In the genomic region with DNA sequence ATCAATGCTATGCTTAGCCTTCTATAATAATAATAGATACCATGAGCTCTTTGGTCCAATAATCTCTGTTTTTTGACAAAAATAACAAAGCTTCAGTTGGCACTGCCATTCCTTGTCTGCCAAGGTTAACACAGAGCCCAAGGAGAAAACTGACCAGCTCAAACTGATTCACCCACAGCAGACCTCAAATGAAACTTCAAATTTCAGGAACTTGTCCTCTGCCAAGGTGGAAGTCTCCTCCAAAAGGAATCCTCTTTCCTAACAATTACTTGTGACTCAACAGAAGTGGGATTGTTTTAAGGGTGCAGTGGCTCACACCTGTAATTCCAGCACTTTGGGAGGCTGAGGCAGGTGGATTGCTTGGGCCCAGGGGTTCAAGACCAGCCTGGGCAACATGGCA, we compare ENCODE assay signal across 22 cellular contexts. TPM values are rescaled to one million over a fixed set of nuclear protein-coding genes. Genes with fewer than 3 reads are reported as not detected.
DNase-seq lines count a peak whose midpoint lies in the region; ATAC-seq and TF ChIP-seq lines count a peak whose summit lies in the region.
"Had no signal": no experiment of that assay in that cellular context is flagged by ENCODE, and none has a peak within 500 bp of the region (broad histone marks: within the 10 kb centered on the region; RNA-seq: fewer than 3 reads in every experiment).

No MANE protein-coding gene starts in this region.

- H3K4me3 ChIP-seq in Loucy (ENCODE audit: low read length, poor library complexity, severe bottlenecking), result peak overlapping the region; percentile 22
- H3K4me3 ChIP-seq: BLaER1, GM23338, MG63, Peyer's patch had no signal

- TF ChIP-seq CTCF in Loucy (conservative IDR thresholded peaks at IDR 0.05; ENCODE audit: low read length), result no peak

- CTCF ChIA-PET in activated CD4-positive, alpha-beta memory T cell treated with anti-CD3 and anti-CD28 coated beads for 36 hours (lab: Charles Lee), result interaction anchor here (0.6 to 1.0 kb wide), 4 partner anchors 9 to 67 kb away, joined by 3 to 4 read pairs (median 3); no protein-coding TSS in a partner anchor
- CTCF ChIA-PET in activated CD4-positive, alpha-beta memory T cell treated with anti-CD3 and anti-CD28 coated beads, Interleukin-2, amount 10 ng/mL, durations not matched to agents 7 days and 5 days (lab: Charles Lee), result interaction anchor here (1.1 kb wide), 1 partner anchor 66 kb away, joined by 4 read pairs; no protein-coding TSS in a partner anchor

- ATAC-seq in naive thymus-derived CD8-positive, alpha-beta T cell, result no peak
- no peak for ATAC-seq in GM18907 (IDR thresholded peaks at IDR 0.05; ENCODE audit: unreplicated experiment)
- ATAC-seq in GM18517 (IDR thresholded peaks at IDR 0.05; ENCODE audit: unreplicated experiment), result no peak
- no peak for ATAC-seq in HG02840 (IDR thresholded peaks at IDR 0.05; ENCODE audit: low FRiP score, unreplicated experiment)
- ATAC-seq: GM23338 had no signal

- DNase-seq in activated CD4-positive, alpha-beta memory T cell treated with anti-CD3 and anti-CD28 coated beads for 36 hours, result no peak
- DNase-seq in activated CD4-positive, alpha-beta memory T cell treated with anti-CD3 and anti-CD28 coated beads, Interleukin-2, amount 10 ng/mL, durations not matched to agents 7 days and 5 days, result no peak
- DNase-seq in CD1c-positive myeloid dendritic cell (ENCODE audit: extremely low spot score), result peak; percentile 56
- DNase-seq in naive thymus-derived CD8-positive, alpha-beta T cell, result no peak
- DNase-seq: COR-L47; DMS 273 treated with DMSO at 0.1 percent for 48 hours; HCEC 1CT; Karpas-422; MG63; NCI-H1105; NCI-H2081 treated with DMSO at 0.1 percent for 48 hours; NCI-H446 treated with DMSO at 0.1 percent for 48 hours; NCI-H69; NK-92 treated with Interleukin-12 subunit alpha and Interleukin-12 subunit beta, amount 100 ng/mL, for 24 hours; Peyer's patch had no signal

- H3K27ac Mint-ChIP-seq in activated CD4-positive, alpha-beta memory T cell treated with anti-CD3 and anti-CD28 coated beads for 36 hours, result peak overlapping the region; percentile 33
- no peak overlapping the region for H3K27ac Mint-ChIP-seq in activated CD4-positive, alpha-beta memory T cell treated with anti-CD3 and anti-CD28 coated beads, Interleukin-2, amount 10 ng/mL, durations not matched to agents 7 days and 5 days
- H3K27ac Mint-ChIP-seq in naive thymus-derived CD8-positive, alpha-beta T cell, result peak overlapping the region in 9 of 10 donors; percentile 43 to 92 (median 85)
- H3K27ac Mint-ChIP-seq: GM23338, IgD-negative memory B cell had no signal

- H3K9me3 Mint-ChIP-seq in activated CD4-positive, alpha-beta memory T cell treated with anti-CD3 and anti-CD28 coated beads for 36 hours, result no peaks in the 10 kb centered on the region
- no peaks in the 10 kb centered on the region for H3K9me3 Mint-ChIP-seq in activated CD4-positive, alpha-beta memory T cell treated with anti-CD3 and anti-CD28 coated beads, Interleukin-2, amount 10 ng/mL, durations not matched to agents 7 days and 5 days
- H3K9me3 Mint-ChIP-seq in naive thymus-derived CD8-positive, alpha-beta T cell, result no peaks in the 10 kb centered on the region
- H3K9me3 Mint-ChIP-seq: GM23338, IgD-negative memory B cell had no signal

- no peak overlapping the region for H2AFZ ChIP-seq in Loucy (ENCODE audit: low read length)
- H2AFZ ChIP-seq: GM23338 had no signal

- peaks cover 55% of the 10 kb centered on the region for H4K20me1 ChIP-seq in Loucy (ENCODE audit: insufficient read depth, low read length, poor library complexity, severe bottlenecking)

- H3K4me2 ChIP-seq in Loucy (ENCODE audit: low read depth, low read length, poor library complexity, severe bottlenecking), result peak overlapping the region; percentile 41
- H3K4me2 ChIP-seq: BLaER1 had no signal

- peaks cover 55% of the 10 kb centered on the region for H3K4me1 ChIP-seq in Loucy (ENCODE audit: insufficient read depth, low read length, poor library complexity, severe bottlenecking)

- H3K4me3 Mint-ChIP-seq in activated CD4-positive, alpha-beta memory T cell treated with anti-CD3 and anti-CD28 coated beads for 36 hours, result no peak overlapping the region
- H3K4me3 Mint-ChIP-seq in activated CD4-positive, alpha-beta memory T cell treated with anti-CD3 and anti-CD28 coated beads, Interleukin-2, amount 10 ng/mL, durations not matched to agents 7 days and 5 days, result no peak overlapping the region
- peak overlapping the region in 7 of 10 donors; percentile 27 to 65 (median 57) for H3K4me3 Mint-ChIP-seq in naive thymus-derived CD8-positive, alpha-beta T cell
- H3K4me3 Mint-ChIP-seq: GM23338, IgD-negative memory B cell had no signal

- peaks cover 43% of the 10 kb centered on the region for H3K4me1 Mint-ChIP-seq in activated CD4-positive, alpha-beta memory T cell treated with anti-CD3 and anti-CD28 coated beads for 36 hours (ENCODE audit: low read depth)
- H3K4me1 Mint-ChIP-seq in activated CD4-positive, alpha-beta memory T cell treated with anti-CD3 and anti-CD28 coated beads, Interleukin-2, amount 10 ng/mL, durations not matched to agents 7 days and 5 days, result peaks cover 32% of the 10 kb centered on the region
- peaks cover 28 to 51% (median 41%) of the 10 kb centered on the region in 4 donors for H3K4me1 Mint-ChIP-seq in naive thymus-derived CD8-positive, alpha-beta T cell

- POLR2A ChIA-PET in activated CD4-positive, alpha-beta memory T cell treated with anti-CD3 and anti-CD28 coated beads for 36 hours (lab: Charles Lee), result no interaction called here
- POLR2A ChIA-PET in activated CD4-positive, alpha-beta memory T cell treated with anti-CD3 and anti-CD28 coated beads, Interleukin-2, amount 10 ng/mL, durations not matched to agents 7 days and 5 days (lab: Charles Lee), result interaction anchor here (0.8 to 1.3 kb wide), 2 partner anchors 14 to 67 kb away, joined by 3 read pairs; no protein-coding TSS in a partner anchor
- POLR2A ChIA-PET in naive thymus-derived CD8-positive, alpha-beta T cell (lab: Charles Lee), result interaction anchor here (1.2 to 1.5 kb wide), 2 partner anchors 9 to 13 kb away, joined by 3 to 4 read pairs; no protein-coding TSS in a partner anchor

- H3K36me3 Mint-ChIP-seq in activated CD4-positive, alpha-beta memory T cell treated with anti-CD3 and anti-CD28 coated beads for 36 hours, result peaks cover 3% of the 10 kb centered on the region
- H3K36me3 Mint-ChIP-seq in activated CD4-positive, alpha-beta memory T cell treated with anti-CD3 and anti-CD28 coated beads, Interleukin-2, amount 10 ng/mL, durations not matched to agents 7 days and 5 days (ENCODE audit: low read depth), result peaks cover 24% of the 10 kb centered on the region
- peaks cover 0 to 40% (median 10%) of the 10 kb centered on the region in 3 donors for H3K36me3 Mint-ChIP-seq in naive thymus-derived CD8-positive, alpha-beta T cell
- H3K36me3 Mint-ChIP-seq: IgD-negative memory B cell had no signal

- H3K9me2 ChIP-seq in Loucy (replicated peaks; ENCODE audit: low read depth, low read length), result no peaks in the 10 kb centered on the region

- H3F3A ChIP-seq in Loucy (ENCODE audit: low read depth), result no peaks in the 10 kb centered on the region; the same call in 1 of the 2 replicates

- intact Hi-C loops in activated CD4-positive, alpha-beta memory T cell treated with anti-CD3 and anti-CD28 coated beads for 36 hours (cut with micrococcal nuclease), result no loop called here

- peaks cover 94% of the 10 kb centered on the region for H3K79me2 ChIP-seq in Loucy (ENCODE audit: insufficient read depth, low read length)

- H3K9ac ChIP-seq in Loucy (ENCODE audit: low read depth, low read length, poor library complexity, severe bottlenecking), result no peak overlapping the region
- H3K9ac ChIP-seq: BLaER1 had no signal

- no peaks in the 10 kb centered on the region for H3K9me3 ChIP-seq in Loucy (ENCODE audit: insufficient read depth, low read depth, low read length)
- H3K9me3 ChIP-seq: MG63, Peyer's patch had no signal

- H3K27me3 Mint-ChIP-seq in activated CD4-positive, alpha-beta memory T cell treated with anti-CD3 and anti-CD28 coated beads for 36 hours, result no peaks in the 10 kb centered on the region
- no peaks in the 10 kb centered on the region for H3K27me3 Mint-ChIP-seq in activated CD4-positive, alpha-beta memory T cell treated with anti-CD3 and anti-CD28 coated beads, Interleukin-2, amount 10 ng/mL, durations not matched to agents 7 days and 5 days
- H3K27me3 Mint-ChIP-seq in naive thymus-derived CD8-positive, alpha-beta T cell, result no peaks in the 10 kb centered on the region

- H3K36me3 ChIP-seq in Loucy (ENCODE audit: insufficient read depth, low read length), result no peaks in the 10 kb centered on the region
- H3K36me3 ChIP-seq: Peyer's patch had no signal

- H3K27me3 ChIP-seq in Loucy (ENCODE audit: insufficient read depth, low read length, poor library complexity, severe bottlenecking), result no peaks in the 10 kb centered on the region
- H3K27me3 ChIP-seq: BLaER1, MG63, Peyer's patch had no signal

RNA-seq across cellular contexts. Expression of gene AAK1, which starts 12.1 kb away (rescaled TPM):
- total RNA-seq in activated CD4-positive, alpha-beta memory T cell treated with anti-CD3 and anti-CD28 coated beads for 36 hours, result 10 to 100 TPM; 95.2 to 99.3 TPM
- 100 to 1,000 TPM; 115 to 121 TPM for total RNA-seq in activated CD4-positive, alpha-beta memory T cell treated with anti-CD3 and anti-CD28 coated beads, Interleukin-2, amount 10 ng/mL, durations not matched to agents 7 days and 5 days
- 100 to 1,000 TPM; 216 to 222 TPM for total RNA-seq in naive thymus-derived CD8-positive, alpha-beta T cell
- 100 to 1,000 TPM in 1 of 3 donors, 10 to 100 TPM in 2; 59.8 to 106 (median 97.3) TPM for polyA plus RNA-seq in naive thymus-derived CD8-positive, alpha-beta T cell

Comparison
In these comparisons a context has a peak if more than half of its experiments do, and no peak if none do; other contexts are left out.
1. H3K4me3 Mint-ChIP-seq: peak in naive thymus-derived CD8-positive, alpha-beta T cell (7 of 10); none in activated CD4-positive, alpha-beta memory T cell treated with anti-CD3 and anti-CD28 coated beads for 36 hours (single experiment) and activated CD4-positive, alpha-beta memory T cell treated with anti-CD3 and anti-CD28 coated beads, Interleukin-2, amount 10 ng/mL, durations not matched to agents 7 days and 5 days (single experiment).